Comparison of ENCODE assay signal across 28 cellular contexts in the genomic region with DNA sequence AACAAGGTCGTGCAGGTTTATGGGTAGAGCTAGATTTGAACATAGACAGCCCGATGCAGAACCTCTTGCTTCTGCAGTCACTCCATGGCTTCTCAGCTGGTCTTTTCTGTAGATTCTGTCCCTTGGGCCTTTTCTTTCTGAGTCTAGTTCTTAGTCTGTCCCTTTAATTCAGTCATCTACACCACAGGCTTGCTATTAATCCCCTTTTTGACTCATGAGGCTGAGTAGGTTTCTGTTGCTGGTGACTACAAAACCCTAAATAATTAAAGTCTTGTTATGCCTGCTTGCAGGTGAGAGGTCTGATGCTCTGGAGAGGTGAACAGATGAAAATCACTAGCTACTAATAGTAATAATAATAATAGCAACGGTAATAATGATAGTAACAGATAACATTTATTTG.
"Had no signal": no experiment of that assay in that cellular context is flagged by ENCODE, and none has a peak within 500 bp of the region (broad histone marks: within the 10 kb centered on the region; RNA-seq: fewer than 3 reads in every experiment).

No MANE protein-coding gene starts in this region.

- H2AFZ ChIP-seq: PC-9 had no signal

- ATAC-seq: activated CD8-positive, alpha-beta T cell treated with anti-CD3 and anti-CD28 coated beads for 36 hours; activated naive CD8-positive, alpha-beta T cell treated with anti-CD3 and anti-CD28 coated beads, Interleukin-2, amount 50 U/mL, for 24 hours had no signal

- H3K9me3 Mint-ChIP-seq: activated CD8-positive, alpha-beta T cell treated with anti-CD3 and anti-CD28 coated beads for 36 hours; activated naive CD4-positive, alpha-beta T cell treated with anti-CD3 and anti-CD28 coated beads, Interleukin-2, amount 10 ng/mL, durations not matched to agents 7 days and 5 days; activated naive CD8-positive, alpha-beta T cell treated with anti-CD3 and anti-CD28 coated beads, Interleukin-2, amount 50 U/mL, for 24 hours had no signal

- H3K4me2 ChIP-seq: PC-9 had no signal

- H3K4me1 Mint-ChIP-seq: activated CD4-positive, alpha-beta T cell treated with anti-CD3 and anti-CD28 coated beads, Interleukin-2, amount 10 ng/mL, durations not matched to agents 24 days and 14 days; activated naive CD4-positive, alpha-beta T cell treated with anti-CD3 and anti-CD28 coated beads, Interleukin-2, amount 10 ng/mL, durations not matched to agents 7 days and 5 days; activated naive CD8-positive, alpha-beta T cell treated with anti-CD3 and anti-CD28 coated beads, Interleukin-2, amount 50 U/mL, for 24 hours; brain had no signal

- FAIRE-seq: bronchial epithelial cell, RCC 7860 had no signal

- H3K4me3 ChIP-seq: PC-9 had no signal

- H3K36me3 Mint-ChIP-seq: activated naive CD4-positive, alpha-beta T cell treated with anti-CD3 and anti-CD28 coated beads, Interleukin-2, amount 10 ng/mL, durations not matched to agents 7 days and 5 days; brain had no signal

- H3K27ac Mint-ChIP-seq: activated CD4-positive, alpha-beta T cell treated with anti-CD3 and anti-CD28 coated beads, Interleukin-2, amount 10 ng/mL, durations not matched to agents 24 days and 14 days; activated CD8-positive, alpha-beta T cell treated with anti-CD3 and anti-CD28 coated beads for 36 hours; activated naive CD4-positive, alpha-beta T cell treated with anti-CD3 and anti-CD28 coated beads, Interleukin-2, amount 10 ng/mL, durations not matched to agents 7 days and 5 days; activated naive CD8-positive, alpha-beta T cell; activated naive CD8-positive, alpha-beta T cell treated with anti-CD3 and anti-CD28 coated beads, Interleukin-2, amount 50 U/mL, for 24 hours; brain had no signal

- H3K27ac ChIP-seq: PC-9 had no signal

- H3K4me3 Mint-ChIP-seq: activated CD4-positive, alpha-beta T cell treated with anti-CD3 and anti-CD28 coated beads, Interleukin-2, amount 10 ng/mL, durations not matched to agents 24 days and 14 days; activated CD8-positive, alpha-beta T cell treated with anti-CD3 and anti-CD28 coated beads for 36 hours; activated naive CD4-positive, alpha-beta T cell treated with anti-CD3 and anti-CD28 coated beads, Interleukin-2, amount 10 ng/mL, durations not matched to agents 7 days and 5 days; activated naive CD8-positive, alpha-beta T cell; activated naive CD8-positive, alpha-beta T cell treated with anti-CD3 and anti-CD28 coated beads, Interleukin-2, amount 50 U/mL, for 24 hours; brain had no signal

- DNase-seq: activated CD4-positive, alpha-beta T cell treated with anti-CD3 and anti-CD28 coated beads, Interleukin-2, amount 10 ng/mL, durations not matched to agents 24 days and 14 days; activated CD4-positive, alpha-beta T cell treated with anti-CD3 and anti-CD28 coated beads, Interleukin-2, amount 50 U/mL, for 4 hours; activated CD8-positive, alpha-beta T cell treated with anti-CD3 and anti-CD28 coated beads for 36 hours; activated naive CD4-positive, alpha-beta T cell treated with anti-CD3 and anti-CD28 coated beads, Interleukin-2, amount 10 ng/mL, durations not matched to agents 7 days and 5 days; activated naive CD8-positive, alpha-beta T cell treated with anti-CD3 and anti-CD28 coated beads, Interleukin-2, amount 50 U/mL, for 24 hours; activated T-cell treated with anti-CD3 and anti-CD28 coated beads, Interleukin-2, amount 50 U/mL, for 1 hour; anterior cingulate cortex; caudate nucleus; cerebellar nuclear complex; Karpas-422; NCI-H1105; NCI-H1417 treated with DMSO at 0.1 percent for 48 hours; NCI-H1930; NCI-H2081 treated with DMSO at 0.1 percent for 48 hours; NCI-H226; NCI-H446 treated with DMSO at 0.1 percent for 48 hours; NCI-H69; NK-92 treated with Interleukin-12 subunit alpha and Interleukin-12 subunit beta, amount 100 ng/mL, for 24 hours; PC-9; Right ventricle myocardium superior; SW 1271; T-helper 1 cell; T-helper 2 cell; T-helper 9 cell had no signal
